In the genomic region with DNA sequence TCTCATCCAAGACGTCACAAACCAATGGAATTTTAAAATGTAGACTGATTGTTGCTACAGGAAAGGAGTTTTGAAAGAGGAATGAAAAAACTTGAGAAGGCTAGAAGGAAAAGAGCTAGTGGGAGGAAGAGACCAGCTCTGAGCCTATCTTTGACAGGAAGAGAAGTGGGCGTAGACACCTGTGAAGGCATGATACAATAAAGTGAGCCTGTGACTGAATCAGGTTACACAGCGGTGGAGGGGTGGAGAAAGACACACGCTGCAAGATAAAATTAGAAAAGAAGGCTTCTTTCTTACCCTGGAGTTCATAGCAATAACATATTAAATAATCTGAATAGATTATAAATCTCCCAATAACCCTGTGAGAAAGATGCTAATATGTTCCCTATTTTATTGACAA, we compare ENCODE assay signal across 14 cellular contexts.
A peak's percentile ranks its signal among the peaks of the same experiment; 100 is the strongest.
DNase-seq lines count a peak whose midpoint lies in the region; ATAC-seq and TF ChIP-seq lines count a peak whose summit lies in the region.
"Had no signal": no experiment of that assay in that cellular context is flagged by ENCODE, and none has a peak within 500 bp of the region (broad histone marks: within the 10 kb centered on the region; RNA-seq: fewer than 3 reads in every experiment).

No MANE protein-coding gene starts in this region.

- H3K27me3 ChIP-seq in H7 (ENCODE audit: control insufficient read depth, insufficient read depth, low read length) (no peaks in the 10 kb centered on the region), neural progenitor cell (no peaks in the 10 kb centered on the region)
- H3K27me3 ChIP-seq: BLaER1 treated with 17β-estradiol and CSF1 and Interleukin-3, amounts not matched to agents 10 nM and 100 nM had no signal

- H3K4me3 Mint-ChIP-seq in WTC11 (no peak overlapping the region), neural progenitor cell (no peak overlapping the region)
- no peak overlapping the region for H3K4me3 Mint-ChIP-seq in T-helper 2 cell treated with Interferon-gamma antibody and Interleukin-4, amounts not matched to agents 5 μg/mL and 100 μg/mL, for 36 hours
- H3K4me3 Mint-ChIP-seq: CD4-positive, CD25-positive, alpha-beta regulatory T cell had no signal

- no peaks in the 10 kb centered on the region for H4K20me1 ChIP-seq in neural progenitor cell (ENCODE audit: low read depth)
- H4K20me1 ChIP-seq: BLaER1 treated with 17β-estradiol and CSF1 and Interleukin-3, amounts not matched to agents 10 nM and 100 nM had no signal

- H3K27ac Mint-ChIP-seq in WTC11 (peak overlapping the region; percentile 86), neural progenitor cell (no peak overlapping the region)
- H3K27ac Mint-ChIP-seq in T-helper 2 cell treated with Interferon-gamma antibody and Interleukin-4, amounts not matched to agents 5 μg/mL and 100 μg/mL, for 36 hours: no peak overlapping the region
- H3K27ac Mint-ChIP-seq: CD4-positive, CD25-positive, alpha-beta regulatory T cell had no signal

- POLR2A ChIA-PET in WTC11 (lab: Charles Lee): no interaction called here

- CTCF ChIA-PET in WTC11 (lab: Charles Lee): no interaction called here

- no peaks in the 10 kb centered on the region for H3K79me2 ChIP-seq in neural progenitor cell (ENCODE audit: low read depth)

- peak; percentile 28 for DNase-seq in H7
- DNase-seq in WTC11 (ENCODE audit: low spot score): no peak
- DNase-seq in iPS-NIHi7 (ENCODE audit: extremely low spot score): peak; percentile 35
- DNase-seq in neural progenitor cell (ENCODE audit: low spot score): peak; percentile 7
- no peak for DNase-seq in COR-L47 (lab: John Stamatoyannopoulos, UW)
- DNase-seq in T-helper 2 cell treated with Interferon-gamma antibody and Interleukin-4, amounts not matched to agents 5 μg/mL and 100 μg/mL, for 36 hours (ENCODE audit: low spot score): no peak
- DNase-seq: ACHN; Calu3; CD4-positive, CD25-positive, alpha-beta regulatory T cell; DMS 273 treated with DMSO at 0.1 percent for 48 hours had no signal

- H3K4me1 ChIP-seq in neural progenitor cell: peaks cover 5% of the 10 kb centered on the region
- H3K4me1 ChIP-seq: BLaER1 treated with 17β-estradiol and CSF1 and Interleukin-3, amounts not matched to agents 10 nM and 100 nM had no signal

- no peak overlapping the region for H3K4me2 ChIP-seq in neural progenitor cell
- H3K4me2 ChIP-seq: BLaER1 treated with 17β-estradiol and CSF1 and Interleukin-3, amounts not matched to agents 10 nM and 100 nM had no signal

- H3K9me3 Mint-ChIP-seq in WTC11: peaks cover 35% of the 10 kb centered on the region
- peaks cover 2% of the 10 kb centered on the region for H3K9me3 Mint-ChIP-seq in neural progenitor cell
- H3K9me3 Mint-ChIP-seq in T-helper 2 cell treated with Interferon-gamma antibody and Interleukin-4, amounts not matched to agents 5 μg/mL and 100 μg/mL, for 36 hours: peaks cover 6% of the 10 kb centered on the region

- H3F3A ChIP-seq in neural progenitor cell (ENCODE audit: low read depth): no peaks in the 10 kb centered on the region

- H3K9ac ChIP-seq in neural progenitor cell: no peak overlapping the region
- H3K9ac ChIP-seq: BLaER1 treated with 17β-estradiol and CSF1 and Interleukin-3, amounts not matched to agents 10 nM and 100 nM had no signal

- H2AFZ ChIP-seq in neural progenitor cell (replicated peaks): no peak overlapping the region

- H3K4me3 ChIP-seq in H7 (ENCODE audit: insufficient read depth, low read depth, low read length) (no peak overlapping the region), neural progenitor cell (no peak overlapping the region)
- H3K4me3 ChIP-seq: BLaER1 treated with 17β-estradiol and CSF1 and Interleukin-3, amounts not matched to agents 10 nM and 100 nM had no signal

- H3K36me3 Mint-ChIP-seq in WTC11: peaks cover 38% of the 10 kb centered on the region
- H3K36me3 Mint-ChIP-seq in neural progenitor cell: peaks cover 2% of the 10 kb centered on the region
- H3K36me3 Mint-ChIP-seq in T-helper 2 cell treated with Interferon-gamma antibody and Interleukin-4, amounts not matched to agents 5 μg/mL and 100 μg/mL, for 36 hours (ENCODE audit: low read depth): no peaks in the 10 kb centered on the region
- H3K36me3 Mint-ChIP-seq: CD4-positive, CD25-positive, alpha-beta regulatory T cell had no signal

- ATAC-seq in WTC11 (peak; percentile 96), HG02885 (IDR thresholded peaks at IDR 0.05; ENCODE audit: poor library complexity, unreplicated experiment) (no peak), HG02763 (IDR thresholded peaks at IDR 0.05; ENCODE audit: unreplicated experiment) (no peak)
- ATAC-seq: HepG2 had no signal

- H3K27me3 Mint-ChIP-seq in WTC11 (ENCODE audit: low read depth) (no peaks in the 10 kb centered on the region), neural progenitor cell (ENCODE audit: insufficient read depth, low read depth) (no peaks in the 10 kb centered on the region)
- no peaks in the 10 kb centered on the region for H3K27me3 Mint-ChIP-seq in T-helper 2 cell treated with Interferon-gamma antibody and Interleukin-4, amounts not matched to agents 5 μg/mL and 100 μg/mL, for 36 hours (ENCODE audit: low read depth)
- H3K27me3 Mint-ChIP-seq: CD4-positive, CD25-positive, alpha-beta regulatory T cell had no signal

- TF ChIP-seq CTCF in WTC11 (IDR thresholded peaks at IDR 0.05) (no peak), neural progenitor cell (IDR thresholded peaks at IDR 0.05) (no peak)

- no peak overlapping the region for H3K27ac ChIP-seq in neural progenitor cell
- H3K27ac ChIP-seq: BLaER1 treated with 17β-estradiol and CSF1 and Interleukin-3, amounts not matched to agents 10 nM and 100 nM had no signal

- peaks cover 38% of the 10 kb centered on the region for H3K4me1 Mint-ChIP-seq in WTC11
- peaks cover 1% of the 10 kb centered on the region for H3K4me1 Mint-ChIP-seq in neural progenitor cell
- no peaks in the 10 kb centered on the region for H3K4me1 Mint-ChIP-seq in T-helper 2 cell treated with Interferon-gamma antibody and Interleukin-4, amounts not matched to agents 5 μg/mL and 100 μg/mL, for 36 hours (ENCODE audit: low read depth)
- H3K4me1 Mint-ChIP-seq: CD4-positive, CD25-positive, alpha-beta regulatory T cell had no signal

- H3K36me3 ChIP-seq in H7 (replicated peaks; ENCODE audit: control insufficient read depth, insufficient read depth, low read length) (no peaks in the 10 kb centered on the region), neural progenitor cell (no peaks in the 10 kb centered on the region)
- H3K36me3 ChIP-seq: BLaER1 treated with 17β-estradiol and CSF1 and Interleukin-3, amounts not matched to agents 10 nM and 100 nM had no signal

- peaks cover 6% of the 10 kb centered on the region for H3K9me3 ChIP-seq in neural progenitor cell (ENCODE audit: low read depth)

TF ChIP-seq in WTC11, 78 proteins besides CTCF, POLR2A, EP300 and RAD21:
- TF ChIP-seq RELA (CRISPR knock-in tag; IDR thresholded peaks at IDR 0.05; ENCODE audit: borderline replicate concordance): no peak
- TF ChIP-seq ATF2 (CRISPR knock-in tag; IDR thresholded peaks at IDR 0.05; ENCODE audit: borderline replicate concordance, low read depth): no peak
- TF ChIP-seq OVOL2 (CRISPR knock-in tag; IDR thresholded peaks at IDR 0.05; ENCODE audit: borderline replicate concordance): no peak
- TF ChIP-seq KAT7 (CRISPR knock-in tag; IDR thresholded peaks at IDR 0.05; ENCODE audit: borderline replicate concordance): no peak
- no peak for TF ChIP-seq ETV6 (CRISPR knock-in tag; IDR thresholded peaks at IDR 0.05)
- no peak for TF ChIP-seq NFE2L1 (CRISPR knock-in tag; IDR thresholded peaks at IDR 0.05)

Comparison
In these comparisons a context has a peak if more than half of its experiments do, and no peak if none do; other contexts are left out.
1. DNase-seq: peak in H7 (single experiment), iPS-NIHi7 (single experiment) and neural progenitor cell (single experiment); none in WTC11 (single experiment), COR-L47 (single experiment) and T-helper 2 cell treated with Interferon-gamma antibody and Interleukin-4, amounts not matched to agents 5 μg/mL and 100 μg/mL, for 36 hours (single experiment).